Comparison of ENCODE assay signal across 1 cellular context in genomic region chr2:207088839-207089238, GRCh38.
TF ChIP-seq lines count a peak whose summit lies in the region.

No MANE protein-coding gene starts in this region.

TF ChIP-seq in IMR-90, 13 proteins besides CTCF, POLR2A, EP300 and RAD21 (continued from another document):
- TF ChIP-seq MAZ (IDR thresholded peaks at IDR 0.05; ENCODE audit: borderline replicate concordance, low read depth, low read length) = no peak
- TF ChIP-seq RCOR1 (IDR thresholded peaks at IDR 0.05; ENCODE audit: insufficient replicate concordance, low read length) = no peak
- TF ChIP-seq RFX5 (IDR thresholded peaks at IDR 0.05; ENCODE audit: low read depth, low read length) = no peak
- no peak for TF ChIP-seq MXI1 (IDR thresholded peaks at IDR 0.05; ENCODE audit: borderline replicate concordance, low read depth, low read length)
- no peak for TF ChIP-seq MAFK (IDR thresholded peaks at IDR 0.05; ENCODE audit: low read depth, low read length)
- TF ChIP-seq USF2 (IDR thresholded peaks at IDR 0.05; ENCODE audit: low read depth, low read length) = no peak
- no peak for TF ChIP-seq NFE2L2 (IDR thresholded peaks at IDR 0.05; ENCODE audit: low read depth, low read length)
- no peak for TF ChIP-seq BHLHE40 (IDR thresholded peaks at IDR 0.05; ENCODE audit: low read depth, low read length)
- TF ChIP-seq CEBPB (IDR thresholded peaks at IDR 0.05; ENCODE audit: low read depth, low read length) = no peak
- TF ChIP-seq FOS (IDR thresholded peaks at IDR 0.05; ENCODE audit: low read depth, low read length) = no peak
TF ChIP-seq in IMR-90: peak in this region for 0.
